ENCODE assay signal across 1 cellular context in genomic region chrX:23752740-23753435, GRCh38.
TF ChIP-seq lines count a peak whose summit lies in the region.

No MANE protein-coding gene starts in this region.

TF ChIP-seq in HEK293, 187 proteins besides CTCF, POLR2A, EP300 and RAD21 (continued from another document):
- TF ChIP-seq ZSCAN18 (tag by site-specific recombination; IDR thresholded peaks at IDR 0.05) (no peak), ZNF10 (tag by site-specific recombination; IDR thresholded peaks at IDR 0.05) (no peak)
